In genomic region chr1:21640653-21641052, GRCh38 we compare ENCODE assay signal across 23 cellular contexts. TPM values are rescaled to one million over a fixed set of nuclear protein-coding genes. Genes with fewer than 3 reads are reported as not detected.
DNase-seq lines count a peak whose midpoint lies in the region; ATAC-seq, FAIRE-seq and TF ChIP-seq lines count a peak whose summit lies in the region.
"Had no signal": no experiment of that assay in that cellular context is flagged by ENCODE, and none has a peak within 500 bp of the region (broad histone marks: within the 10 kb centered on the region; RNA-seq: fewer than 3 reads in every experiment).

No MANE protein-coding gene starts in this region.

- no peak for FAIRE-seq in kidney (lab: Jason Lieb, UNC)
- FAIRE-seq: GM12892 had no signal

- H3K4me1 ChIP-seq in kidney (ENCODE audit: control insufficient read depth in 1 of 2, insufficient read depth in 1 of 2, low read depth in 1 of 2, low read length in 2 of 2) (peaks cover 32 to 38% of the 10 kb centered on the region in 2 donors), stomach (peaks cover 10 to 34% (median 16%) of the 10 kb centered on the region in 4 donors)

- peak overlapping the region; percentile 52 to 62 for H3K9ac ChIP-seq in kidney (ENCODE audit: low read length in 2 of 2)
- H3K9ac ChIP-seq: KMS-11 had no signal

- H3K4me1 Mint-ChIP-seq in Calu3 (ENCODE audit: low read depth, unreplicated experiment) = peaks cover 18% of the 10 kb centered on the region
- H3K4me1 Mint-ChIP-seq: B cell had no signal

- TF ChIP-seq EP300 in stomach (IDR thresholded peaks at IDR 0.05) = no peak

- H3K9me3 ChIP-seq in kidney (ENCODE audit: control insufficient read depth in 1 of 2, low read length in 2 of 2) (no peaks in the 10 kb centered on the region), stomach (no peaks in the 10 kb centered on the region)

- BruUV-seq in Calu3 (replicated peaks; lab: Mats Ljungman, UMichigan) = no TSS peak

- H3K27me3 Mint-ChIP-seq in Calu3 (ENCODE audit: unreplicated experiment) = no peaks in the 10 kb centered on the region

- ATAC-seq in HG03378 (IDR thresholded peaks at IDR 0.05; ENCODE audit: unreplicated experiment) = no peak
- ATAC-seq: HCT116, PC-3 had no signal

- H3K36me3 Mint-ChIP-seq in Calu3 (ENCODE audit: insufficient read depth, unreplicated experiment) = peaks cover 18% of the 10 kb centered on the region

- no peak for TF ChIP-seq POLR2A in stomach (IDR thresholded peaks at IDR 0.05)

- POLR2A ChIA-PET in RWPE1 (lab: Yijun Ruan, JAX; ENCODE audit: low non-redundant PET) = no interaction called here

- peaks cover 0 to 4% of the 10 kb centered on the region in 2 donors for H3K36me3 ChIP-seq in kidney (ENCODE audit: control insufficient read depth in 1 of 2, insufficient read depth in 2 of 2, low read length in 2 of 2)
- H3K36me3 ChIP-seq in stomach = no peaks in the 10 kb centered on the region

- H3K9me3 Mint-ChIP-seq in Calu3 (ENCODE audit: low read depth, unreplicated experiment) = no peaks in the 10 kb centered on the region

- intact Hi-C loops in Calu3 (cut with micrococcal nuclease; ENCODE audit: unreplicated experiment) (no loop called here), kidney (cut with DNase I) (no loop called here), stomach (cut with DNase I; ENCODE audit: low total_unique reads) (no loop called here), head of caudate nucleus (cut with DNase I) (no loop called here)

- 82 to 89% (median 85%) methylated on average over 5 to 6 of the region's 6 CpGs for WGBS in stomach, 5 donors

- H3K4me3 ChIP-seq in kidney (ENCODE audit: low read length in 2 of 2) (no peak overlapping the region), stomach (no peak overlapping the region)

- H3K27ac ChIP-seq in RWPE1 (peak overlapping the region; percentile 85), kidney (ENCODE audit: low read depth in 2 of 2, low read length in 2 of 2) (peak overlapping the region; percentile 87 to 96), stomach (peak overlapping the region in 4 of 5 donors; percentile 39 to 89 (median 82))
- H3K27ac ChIP-seq: C4-2B, KMS-11 had no signal

- TF ChIP-seq CTCF in Calu3 (IDR thresholded peaks at IDR 0.05; ENCODE audit: unreplicated experiment) (no peak), RWPE1 (conservative IDR thresholded peaks at IDR 0.05; ENCODE audit: low read depth) (no peak), kidney (IDR thresholded peaks at IDR 0.05; ENCODE audit: borderline replicate concordance, extremely low read depth, insufficient read depth) (no peak), stomach (IDR thresholded peaks at IDR 0.05) (no peak)

- peaks cover 0 to 23% (median 0%) of the 10 kb centered on the region in 3 donors for H3K27me3 ChIP-seq in stomach

- H3K4me3 Mint-ChIP-seq in Calu3 (ENCODE audit: low read depth, unreplicated experiment) = no peak overlapping the region
- H3K4me3 Mint-ChIP-seq: B cell had no signal

- H3K27ac Mint-ChIP-seq in Calu3 (ENCODE audit: unreplicated experiment) = peak overlapping the region; percentile 64
- H3K27ac Mint-ChIP-seq: B cell had no signal

- no peak for DNase-seq in Calu3
- no peak for DNase-seq in RWPE1 (ENCODE audit: low spot score)
- no peak for DNase-seq in kidney
- DNase-seq in stomach = no peak
- no peak for DNase-seq in head of caudate nucleus
- no peak for DNase-seq in stimulated activated CD4-positive, alpha-beta T cell treated with anti-CD3 and anti-CD28 coated beads, Interleukin-2, amount 100 ng/mL, for 48 hours
- DNase-seq: DMS153; DND-41; MM.1S; NCI-H2029; NCI-H446 treated with DMSO at 0.1 percent for 48 hours; NCI-H526; NCI-H82; NK-92 treated with Interleukin-12 subunit alpha and Interleukin-12 subunit beta, amount 100 ng/mL, for 24 hours; PC-3; RPMI8226; SHP77 treated with DMSO at 0.1 percent for 48 hours had no signal

- CTCF ChIA-PET in Calu3 (lab: Charles Lee) = interaction anchor here (0.6 to 0.7 kb wide), 2 partner anchors 270 to 366 kb away, joined by 3 to 5 read pairs; no protein-coding TSS in a partner anchor
- CTCF ChIA-PET in RWPE1 (lab: Yijun Ruan, JAX) = interaction anchor here (0.6 kb wide), 1 partner anchor 52 kb away, joined by 3 read pairs; no protein-coding TSS in a partner anchor

RNA-seq across cellular contexts. Expression of gene RAP1GAP, which starts 28.5 kb away (rescaled TPM):
- total RNA-seq in Calu3 (2022) (23.8 and 26.8 TPM in 2 replicates), kidney (39.2 TPM), stomach (100 to 1,000 TPM in 1 of 5 donors, 10 to 100 TPM in 4; 21.1 to 117 (median 60.6) TPM)
- polyA plus RNA-seq in kidney (ENCODE audit: insufficient read depth, low read depth, low replicate concordance) (200 TPM), stomach (10 to 100 TPM; 48.6 to 98.3 (median 57.9) TPM)
